In the genomic region with DNA sequence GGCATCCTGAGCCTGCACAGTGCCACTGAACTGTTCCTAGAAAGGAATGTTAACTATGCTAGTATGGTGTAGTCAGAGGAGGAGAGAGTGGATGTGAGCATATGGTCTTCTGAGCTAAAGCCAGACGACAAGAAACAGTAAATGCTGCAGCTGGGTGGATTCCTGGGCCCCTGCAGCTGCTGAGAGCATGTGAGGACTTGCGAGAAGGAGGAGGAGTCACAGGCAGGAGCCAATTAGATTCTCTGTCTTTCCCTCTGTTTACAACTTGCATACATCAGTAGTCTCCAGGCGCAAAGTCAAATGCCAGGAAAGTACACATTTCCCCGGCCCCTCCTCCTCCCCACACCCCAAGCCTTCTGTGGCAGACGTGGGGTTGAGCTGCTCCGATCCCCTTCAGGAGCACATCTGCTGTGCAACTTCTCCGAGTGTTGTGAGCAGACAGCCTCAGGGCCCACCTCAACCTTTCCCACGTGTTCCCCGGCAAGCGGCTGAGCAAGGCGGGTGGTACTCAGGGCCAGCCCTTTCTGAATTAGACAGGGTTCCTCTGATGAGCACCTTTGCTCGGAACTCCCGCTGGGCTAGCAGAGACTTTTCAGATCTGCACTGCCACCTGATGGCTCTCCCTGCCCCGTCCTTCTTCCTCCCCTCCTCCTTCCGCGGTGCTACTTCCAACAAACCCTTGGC, we compare ENCODE assay signal across 8 cellular contexts.
A peak's percentile ranks its signal among the peaks of the same experiment; 100 is the strongest.
DNase-seq lines count a peak whose midpoint lies in the region; ATAC-seq, FAIRE-seq and TF ChIP-seq lines count a peak whose summit lies in the region.

No MANE protein-coding gene starts in this region.

- H3K27ac ChIP-seq in SJSA1 (no peak overlapping the region), left lung (no peak overlapping the region), testis (no peak overlapping the region)

- no peak for FAIRE-seq in bronchial epithelial cell (lab: Jason Lieb, UNC)

- H3K4me1 ChIP-seq in SJSA1 (replicated peaks) (peaks cover 4% of the 10 kb centered on the region; the same call in 1 of the 2 replicates), left lung (peaks cover 0 to 10% of the 10 kb centered on the region in 2 donors), testis (no peaks in the 10 kb centered on the region)

- TF ChIP-seq CTCF in GM10266 (IDR thresholded peaks at IDR 0.05; ENCODE audit: control insufficient read depth, insufficient read depth, low read depth, missing control alignments) (peak; percentile 39), bronchial epithelial cell (IDR thresholded peaks at IDR 0.05; ENCODE audit: insufficient read depth, low read length, severe bottlenecking) (peak; percentile 36), left lung (IDR thresholded peaks at IDR 0.05) (no peak), testis (IDR thresholded peaks at IDR 0.05) (no peak)

- H3K9me3 ChIP-seq in SJSA1 (replicated peaks), result no peaks in the 10 kb centered on the region
- no peaks in the 10 kb centered on the region for H3K9me3 ChIP-seq in left lung
- H3K9me3 ChIP-seq in testis, result no peaks in the 10 kb centered on the region

- ATAC-seq in left lung, result peak; percentile 65

- H3K36me3 ChIP-seq in SJSA1, result no peaks in the 10 kb centered on the region
- no peaks in the 10 kb centered on the region for H3K36me3 ChIP-seq in bronchial epithelial cell (ENCODE audit: control insufficient read depth, insufficient read depth, low read length)
- H3K36me3 ChIP-seq in left lung, result no peaks in the 10 kb centered on the region
- H3K36me3 ChIP-seq in testis (ENCODE audit: low read depth, missing control alignments), result no peaks in the 10 kb centered on the region

- TF ChIP-seq POLR2A in testis (IDR thresholded peaks at IDR 0.05), result no peak

- intact Hi-C loops in left lung (cut with DNase I), result no loop called here
- intact Hi-C loops in testis (cut with DNase I; ENCODE audit: low total_unique reads), result no loop called here

- DNase-seq in GM10266 (ENCODE audit: extremely low spot score) (peak; percentile 23), HT-29 (ENCODE audit: low spot score) (peak; percentile 38), SJSA1 (ENCODE audit: low read depth in 1 of 2, low spot score in 2 of 2) (peak; percentile 7 to 32), bronchial epithelial cell (ENCODE audit: low read depth) (peak; percentile 62), left lung (peak in 1 of 2 donors; percentile 37), testis (peak; percentile 37), HuH-7.5 (ENCODE audit: low spot score) (no peak), cerebellum (ENCODE audit: low spot score) (no peak)

- 14 to 20% methylated on average over 5 to 11 of the region's 16 CpGs for WGBS in testis, 2 donors

- no peak overlapping the region for H3K4me3 ChIP-seq in SJSA1
- H3K4me3 ChIP-seq in bronchial epithelial cell (ENCODE audit: low read depth, low read length), result no peak overlapping the region
- H3K4me3 ChIP-seq in left lung, result no peak overlapping the region
- no peak overlapping the region for H3K4me3 ChIP-seq in testis

- H3K27me3 ChIP-seq in SJSA1 (replicated peaks) (no peaks in the 10 kb centered on the region), bronchial epithelial cell (ENCODE audit: control insufficient read depth, insufficient read depth, low read length) (no peaks in the 10 kb centered on the region), left lung (no peaks in the 10 kb centered on the region), testis (no peaks in the 10 kb centered on the region)

Comparison
In these comparisons a context has a peak if more than half of its experiments do, and no peak if none do; other contexts are left out.
1. DNase-seq: peak in GM10266 (single experiment), HT-29 (single experiment), SJSA1 (2 of 2), bronchial epithelial cell (single experiment) and testis (single experiment); none in HuH-7.5 (single experiment) and cerebellum (single experiment).
2. CTCF ChIP-seq: peak in GM10266 (single experiment) and bronchial epithelial cell (single experiment); none in left lung (0 of 2) and testis (0 of 3).